10 cellular contexts compared by ENCODE assay signal in genomic region chr2:85291425-85292023, GRCh38. TPM values are rescaled to one million over a fixed set of nuclear protein-coding genes. Genes with fewer than 3 reads are reported as not detected.
DNase-seq lines count a peak whose midpoint lies in the region; ATAC-seq and TF ChIP-seq lines count a peak whose summit lies in the region.
"Had no signal": no experiment of that assay in that cellular context is flagged by ENCODE, and none has a peak within 500 bp of the region (broad histone marks: within the 10 kb centered on the region; RNA-seq: fewer than 3 reads in every experiment).

No MANE protein-coding gene starts in this region.

- H3K27me3 ChIP-seq in DND-41 (ENCODE audit: insufficient read depth, low read length, poor library complexity) (peaks cover 3% of the 10 kb centered on the region), Loucy (ENCODE audit: insufficient read depth, low read length, poor library complexity, severe bottlenecking) (no peaks in the 10 kb centered on the region)

- H3K27ac ChIP-seq in DND-41 (ENCODE audit: low read length) = no peak overlapping the region
- H3K27ac ChIP-seq: WERI-Rb-1 had no signal

- peaks cover 11% of the 10 kb centered on the region for H3K4me1 ChIP-seq in DND-41 (ENCODE audit: insufficient read depth, low read length)
- H3K4me1 ChIP-seq in Loucy (ENCODE audit: insufficient read depth, low read length, poor library complexity, severe bottlenecking) = peaks cover 8% of the 10 kb centered on the region

- H3K4me1 Mint-ChIP-seq in activated naive CD8-positive, alpha-beta T cell treated with anti-CD3 and anti-CD28 coated beads, Interleukin-2, amount 50 U/mL, for 24 hours = peaks cover 14% of the 10 kb centered on the region
- peaks cover 16 to 17% of the 10 kb centered on the region in 2 donors for H3K4me1 Mint-ChIP-seq in natural killer cell treated with Interleukin-12 subunit alpha and Interleukin-12 subunit beta and Interleukin-15 and Interleukin-18, amount 100 ng/mL, for 72 hours (ENCODE audit: low read depth in 2 of 2)
- H3K4me1 Mint-ChIP-seq in osteocyte (ENCODE audit: unreplicated experiment) = peaks cover 11% of the 10 kb centered on the region

- H2AFZ ChIP-seq in DND-41 (ENCODE audit: low read depth, low read length) (peak overlapping the region; percentile 57), Loucy (ENCODE audit: low read length) (peak overlapping the region; percentile 92)

- H3K9ac ChIP-seq in DND-41 (ENCODE audit: low read depth, low read length) (no peak overlapping the region), Loucy (ENCODE audit: low read depth, low read length, poor library complexity, severe bottlenecking) (no peak overlapping the region)

- H3K36me3 ChIP-seq in DND-41 (ENCODE audit: insufficient read depth, low read length) (no peaks in the 10 kb centered on the region), Loucy (ENCODE audit: insufficient read depth, low read length) (no peaks in the 10 kb centered on the region)
- H3K36me3 ChIP-seq: WERI-Rb-1 had no signal

- peak overlapping the region; percentile 53 for H3K27ac Mint-ChIP-seq in activated naive CD8-positive, alpha-beta T cell treated with anti-CD3 and anti-CD28 coated beads, Interleukin-2, amount 50 U/mL, for 24 hours
- H3K27ac Mint-ChIP-seq in natural killer cell treated with Interleukin-12 subunit alpha and Interleukin-12 subunit beta and Interleukin-15 and Interleukin-18, amount 100 ng/mL, for 72 hours = peak overlapping the region; percentile 72 to 91
- no peak overlapping the region for H3K27ac Mint-ChIP-seq in osteocyte (ENCODE audit: unreplicated experiment)

- peak; percentile 44 for DNase-seq in DND-41
- no peak for DNase-seq in activated naive CD8-positive, alpha-beta T cell treated with anti-CD3 and anti-CD28 coated beads, Interleukin-2, amount 50 U/mL, for 24 hours
- DNase-seq in natural killer cell treated with Interleukin-12 subunit alpha and Interleukin-12 subunit beta and Interleukin-15 and Interleukin-18, amount 100 ng/mL, for 72 hours (ENCODE audit: low spot score) = no peak
- no peak for DNase-seq in sciatic nerve (ENCODE audit: low spot score)
- DNase-seq in osteocyte (ENCODE audit: extremely low spot score, unreplicated experiment) = no peak
- no peak for DNase-seq in effector CD8-positive, alpha-beta T cell (lab: John Stamatoyannopoulos, UW)
- DNase-seq: amygdala, occipital lobe, WERI-Rb-1 had no signal

- H4K20me1 ChIP-seq in DND-41 (ENCODE audit: insufficient read depth, low read length) = no peaks in the 10 kb centered on the region
- H4K20me1 ChIP-seq in Loucy (ENCODE audit: insufficient read depth, low read length, poor library complexity, severe bottlenecking) = no peaks in the 10 kb centered on the region

- intact Hi-C loops in sciatic nerve (cut with DNase I) = no loop called here

- peaks cover 2% of the 10 kb centered on the region for H3K36me3 Mint-ChIP-seq in activated naive CD8-positive, alpha-beta T cell treated with anti-CD3 and anti-CD28 coated beads, Interleukin-2, amount 50 U/mL, for 24 hours (ENCODE audit: low read depth)
- no peaks in the 10 kb centered on the region for H3K36me3 Mint-ChIP-seq in natural killer cell treated with Interleukin-12 subunit alpha and Interleukin-12 subunit beta and Interleukin-15 and Interleukin-18, amount 100 ng/mL, for 72 hours
- H3K36me3 Mint-ChIP-seq in osteocyte (ENCODE audit: unreplicated experiment) = peaks cover 7% of the 10 kb centered on the region

- no peaks in the 10 kb centered on the region for H3K27me3 Mint-ChIP-seq in activated naive CD8-positive, alpha-beta T cell treated with anti-CD3 and anti-CD28 coated beads, Interleukin-2, amount 50 U/mL, for 24 hours
- H3K27me3 Mint-ChIP-seq in natural killer cell treated with Interleukin-12 subunit alpha and Interleukin-12 subunit beta and Interleukin-15 and Interleukin-18, amount 100 ng/mL, for 72 hours = no peaks in the 10 kb centered on the region
- H3K27me3 Mint-ChIP-seq in osteocyte (ENCODE audit: unreplicated experiment) = no peaks in the 10 kb centered on the region

- no peaks in the 10 kb centered on the region for H3F3A ChIP-seq in Loucy (ENCODE audit: low read depth)

- H3K4me3 ChIP-seq in DND-41 (ENCODE audit: low read depth in 1 of 2, low read length in 2 of 2) (peak overlapping the region in 1 of 2 experiments; percentile 44; a peak in 2 of 4 replicates), Loucy (ENCODE audit: low read length, poor library complexity, severe bottlenecking) (peak overlapping the region; percentile 36)

- ATAC-seq in DND-41 (ENCODE audit: insufficient read depth, low read depth) (peak; percentile 83), sciatic nerve (no peak)
- no peak for ATAC-seq in activated naive CD8-positive, alpha-beta T cell treated with anti-CD3 and anti-CD28 coated beads, Interleukin-2, amount 50 U/mL, for 24 hours
- peak; percentile 73 to 85 for ATAC-seq in natural killer cell treated with Interleukin-12 subunit alpha and Interleukin-12 subunit beta and Interleukin-15 and Interleukin-18, amount 100 ng/mL, for 72 hours

- H3K4me3 Mint-ChIP-seq in activated naive CD8-positive, alpha-beta T cell treated with anti-CD3 and anti-CD28 coated beads, Interleukin-2, amount 50 U/mL, for 24 hours = peak overlapping the region; percentile 36
- peak overlapping the region; percentile 35 for H3K4me3 Mint-ChIP-seq in natural killer cell treated with Interleukin-12 subunit alpha and Interleukin-12 subunit beta and Interleukin-15 and Interleukin-18, amount 100 ng/mL, for 72 hours
- H3K4me3 Mint-ChIP-seq in osteocyte (ENCODE audit: unreplicated experiment) = no peak overlapping the region

- no peaks in the 10 kb centered on the region for H3K79me2 ChIP-seq in DND-41 (ENCODE audit: insufficient read depth, low read length)
- H3K79me2 ChIP-seq in Loucy (ENCODE audit: insufficient read depth, low read length) = no peaks in the 10 kb centered on the region

- H3K9me3 Mint-ChIP-seq in activated naive CD8-positive, alpha-beta T cell treated with anti-CD3 and anti-CD28 coated beads, Interleukin-2, amount 50 U/mL, for 24 hours = no peaks in the 10 kb centered on the region
- no peaks in the 10 kb centered on the region for H3K9me3 Mint-ChIP-seq in natural killer cell treated with Interleukin-12 subunit alpha and Interleukin-12 subunit beta and Interleukin-15 and Interleukin-18, amount 100 ng/mL, for 72 hours
- no peaks in the 10 kb centered on the region for H3K9me3 Mint-ChIP-seq in osteocyte (ENCODE audit: unreplicated experiment)

- TF ChIP-seq CTCF in DND-41 (IDR thresholded peaks at IDR 0.05; ENCODE audit: borderline replicate concordance, extremely low read depth, low read length, poor library complexity, severe bottlenecking) (no peak), Loucy (conservative IDR thresholded peaks at IDR 0.05; ENCODE audit: low read length) (no peak), osteocyte (IDR thresholded peaks at IDR 0.05) (no peak)

- H3K4me2 ChIP-seq in DND-41 (ENCODE audit: insufficient read depth, low read length) (peak overlapping the region; percentile 60), Loucy (ENCODE audit: low read depth, low read length, poor library complexity, severe bottlenecking) (peak overlapping the region; percentile 36)

- no peaks in the 10 kb centered on the region for H3K9me2 ChIP-seq in Loucy (replicated peaks; ENCODE audit: low read depth, low read length)

- H3K9me3 ChIP-seq in DND-41 (ENCODE audit: insufficient read depth, low read length, severe bottlenecking) (no peaks in the 10 kb centered on the region), Loucy (ENCODE audit: insufficient read depth, low read depth, low read length) (no peaks in the 10 kb centered on the region)

RNA-seq across cellular contexts. Expression of gene TGOLN2, which starts 36.3 kb away (rescaled TPM):
- 100 to 1,000 TPM; 133 to 174 TPM for total RNA-seq in natural killer cell treated with Interleukin-12 subunit alpha and Interleukin-12 subunit beta and Interleukin-15 and Interleukin-18, amount 100 ng/mL, for 72 hours
- 109 TPM for total RNA-seq in sciatic nerve
- 91.2 and 94.8 TPM in 2 replicates for total RNA-seq in osteocyte

Comparison
In these comparisons a context has a peak if more than half of its experiments do, and no peak if none do; other contexts are left out.
1. ATAC-seq: peak in DND-41 (single experiment) and natural killer cell treated with Interleukin-12 subunit alpha and Interleukin-12 subunit beta and Interleukin-15 and Interleukin-18, amount 100 ng/mL, for 72 hours (2 of 2); none in activated naive CD8-positive, alpha-beta T cell treated with anti-CD3 and anti-CD28 coated beads, Interleukin-2, amount 50 U/mL, for 24 hours (single experiment) and sciatic nerve (single experiment).